11 cellular contexts compared by ENCODE assay signal in the genomic region with DNA sequence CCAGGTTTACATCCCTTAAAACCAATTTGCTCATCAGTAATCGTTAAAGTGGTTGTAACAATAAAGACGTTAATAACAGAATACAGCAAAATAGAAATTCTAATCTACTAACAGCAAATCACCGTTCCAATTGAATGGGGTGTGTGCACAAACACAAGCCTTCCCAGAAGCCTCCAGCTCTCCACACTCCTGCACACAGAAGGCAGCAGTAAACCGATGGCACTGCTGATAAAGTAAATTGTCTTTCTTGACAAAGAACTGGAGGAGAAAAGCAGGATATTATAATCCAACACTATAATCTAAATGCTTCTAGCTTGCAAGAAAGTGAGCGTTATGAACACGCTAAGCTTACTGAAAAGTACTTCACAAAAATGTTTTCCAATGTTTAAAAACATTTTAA. TPM values are rescaled to one million over a fixed set of nuclear protein-coding genes. Genes with fewer than 3 reads are reported as not detected.
DNase-seq lines count a peak whose midpoint lies in the region; ATAC-seq and TF ChIP-seq lines count a peak whose summit lies in the region.
"Had no signal": no experiment of that assay in that cellular context is flagged by ENCODE, and none has a peak within 500 bp of the region (broad histone marks: within the 10 kb centered on the region; RNA-seq: fewer than 3 reads in every experiment).

No MANE protein-coding gene starts in this region.

- H3K36me3 ChIP-seq in KOPT-K1 (ENCODE audit: insufficient read depth, low read length) (peaks cover 15% of the 10 kb centered on the region), adipocyte (ENCODE audit: control insufficient read depth, insufficient read depth, low read length, severe bottlenecking) (peaks cover 10% of the 10 kb centered on the region), neural progenitor cell (peaks cover 3% of the 10 kb centered on the region)

- H3K27me3 ChIP-seq in adipocyte (replicated peaks; ENCODE audit: control insufficient read depth, insufficient read depth, low read length) (no peaks in the 10 kb centered on the region), neural progenitor cell (no peaks in the 10 kb centered on the region)

- BruUV-seq in Calu3 (replicated peaks; lab: Mats Ljungman, UMichigan): no TSS peak

- H3K4me1 ChIP-seq in adipocyte (ENCODE audit: control insufficient read depth, insufficient read depth, low read length) (peaks cover 40% of the 10 kb centered on the region), neural progenitor cell (peaks cover 80% of the 10 kb centered on the region)

- H3K4me3 Mint-ChIP-seq in Calu3 (ENCODE audit: low read depth, unreplicated experiment) (peak overlapping the region; percentile 31), neural progenitor cell (no peak overlapping the region)

- CTCF ChIA-PET in Calu3 (lab: Charles Lee): no interaction called here

- H3K27ac ChIP-seq in KOPT-K1 (ENCODE audit: low read depth, low read length, poor library complexity, severe bottlenecking) (peak overlapping the region; percentile 38), neural progenitor cell (peak overlapping the region; percentile 98)

- H3K27me3 Mint-ChIP-seq in Calu3 (ENCODE audit: unreplicated experiment): no peaks in the 10 kb centered on the region
- H3K27me3 Mint-ChIP-seq in neural progenitor cell (ENCODE audit: insufficient read depth, low read depth): no peaks in the 10 kb centered on the region

- ATAC-seq in GM18907 (IDR thresholded peaks at IDR 0.05; ENCODE audit: unreplicated experiment): no peak
- no peak for ATAC-seq in GM18868 (IDR thresholded peaks at IDR 0.05; ENCODE audit: unreplicated experiment)

- H4K20me1 ChIP-seq in neural progenitor cell (ENCODE audit: low read depth): peaks cover 81% of the 10 kb centered on the region

- peaks cover 100% of the 10 kb centered on the region for H3K79me2 ChIP-seq in neural progenitor cell (ENCODE audit: low read depth)

- H3K27ac Mint-ChIP-seq in Calu3 (ENCODE audit: unreplicated experiment): peak overlapping the region; percentile 71
- H3K27ac Mint-ChIP-seq in neural progenitor cell: no peak overlapping the region

- H3K9me3 Mint-ChIP-seq in Calu3 (ENCODE audit: low read depth, unreplicated experiment): no peaks in the 10 kb centered on the region
- no peaks in the 10 kb centered on the region for H3K9me3 Mint-ChIP-seq in neural progenitor cell

- H3K4me3 ChIP-seq in adipocyte (ENCODE audit: low read length): peak overlapping the region; percentile 3
- H3K4me3 ChIP-seq in neural progenitor cell: no peak overlapping the region

- no peak for DNase-seq in Calu3
- DNase-seq in adipocyte (ENCODE audit: low read depth): no peak
- no peak for DNase-seq in neural progenitor cell (ENCODE audit: low spot score)
- no peak for DNase-seq in NCI-H510A treated with DMSO at 0.1 percent for 48 hours (lab: John Stamatoyannopoulos, UW)
- no peak for DNase-seq in NCI-H1105 (lab: John Stamatoyannopoulos, UW)
- DNase-seq: activated gamma-delta T cell treated with Interleukin-2 at 50 U/mL for 16 hours; NCI-H1436 treated with DMSO at 0.1 percent for 48 hours; stimulated activated CD4-positive, alpha-beta T cell treated with anti-CD3 and anti-CD28 coated beads, Interleukin-1b, Interleukin-23, amount 100 ng/mL, for 48 hours had no signal

- no peak overlapping the region for H3K9ac ChIP-seq in adipocyte (ENCODE audit: low read length)
- H3K9ac ChIP-seq in neural progenitor cell: no peak overlapping the region

- peaks cover 85% of the 10 kb centered on the region for H3K4me1 Mint-ChIP-seq in Calu3 (ENCODE audit: low read depth, unreplicated experiment)
- H3K4me1 Mint-ChIP-seq in neural progenitor cell: peaks cover 75% of the 10 kb centered on the region

- H3K9me3 ChIP-seq in KOPT-K1 (ENCODE audit: insufficient read depth, low read length, poor library complexity, severe bottlenecking) (no peaks in the 10 kb centered on the region), adipocyte (ENCODE audit: control insufficient read depth, low read length) (no peaks in the 10 kb centered on the region), neural progenitor cell (ENCODE audit: low read depth) (no peaks in the 10 kb centered on the region)

- H3K4me2 ChIP-seq in neural progenitor cell: peak overlapping the region; percentile 73

- H3F3A ChIP-seq in neural progenitor cell (ENCODE audit: low read depth): peaks cover 78% of the 10 kb centered on the region

- H3K36me3 Mint-ChIP-seq in Calu3 (ENCODE audit: insufficient read depth, unreplicated experiment): peaks cover 60% of the 10 kb centered on the region
- H3K36me3 Mint-ChIP-seq in neural progenitor cell: peaks cover 16% of the 10 kb centered on the region

- intact Hi-C loops in Calu3 (cut with micrococcal nuclease; ENCODE audit: unreplicated experiment): no loop called here

- TF ChIP-seq CTCF in Calu3 (IDR thresholded peaks at IDR 0.05; ENCODE audit: unreplicated experiment) (no peak), neural progenitor cell (IDR thresholded peaks at IDR 0.05) (no peak)

- no peak overlapping the region for H2AFZ ChIP-seq in neural progenitor cell (replicated peaks)

RNA-seq across cellular contexts. Expression of a gene that starts 7.0 kb away (rescaled TPM):
- total RNA-seq in Calu3 (2022) (87.3 and 95.6 TPM in 2 replicates), neural progenitor cell (ENCODE audit: low replicate concordance) (76.3 and 84.4 TPM in 2 replicates)
